Comparison of ENCODE assay signal across 1 cellular context in the genomic region with DNA sequence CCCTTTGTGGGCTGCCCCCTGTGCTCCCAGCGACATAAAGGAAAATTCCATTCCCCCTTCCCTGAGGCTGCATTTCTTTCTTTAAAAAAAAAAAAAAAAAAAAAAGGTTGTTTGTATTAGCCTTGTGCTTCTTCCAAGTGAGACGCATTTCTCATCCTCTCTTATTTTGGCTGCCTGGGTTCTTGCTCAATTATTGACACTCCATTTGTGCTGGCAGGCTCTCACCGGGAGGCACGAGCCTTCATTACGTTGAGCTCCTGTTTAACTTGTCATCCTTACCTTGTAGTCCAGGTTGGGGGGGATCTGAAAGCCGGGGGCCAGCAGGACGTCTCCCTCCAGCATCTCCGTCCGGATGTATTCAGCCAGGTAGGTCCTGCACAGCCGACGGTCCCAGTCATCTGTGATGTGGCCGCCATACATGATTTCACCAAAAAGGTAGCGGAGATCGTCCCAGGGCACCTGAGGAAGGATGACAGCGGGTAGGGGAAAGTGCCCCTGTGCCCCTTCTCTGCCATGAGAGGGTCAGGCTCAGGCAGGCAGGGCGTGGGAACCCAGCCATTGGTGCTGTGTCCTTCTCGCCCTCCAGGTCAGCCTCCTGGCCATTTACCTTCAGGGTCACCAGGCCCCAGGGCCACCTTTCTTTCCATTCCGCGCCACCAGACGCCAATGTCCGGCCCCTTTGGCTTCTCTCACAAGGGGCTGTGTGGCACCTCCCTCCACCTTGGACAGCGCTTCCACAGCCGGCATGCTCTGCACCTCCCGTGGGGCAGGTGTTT.
TF ChIP-seq lines count a peak whose summit lies in the region.

No MANE protein-coding gene starts in this region.

TF ChIP-seq in PFSK-1, 5 proteins besides CTCF, POLR2A, EP300 and RAD21:
- no peak for TF ChIP-seq TAF1 (IDR thresholded peaks at IDR 0.05; ENCODE audit: borderline replicate concordance, insufficient read depth, low read length)
- TF ChIP-seq, protein P1, sequence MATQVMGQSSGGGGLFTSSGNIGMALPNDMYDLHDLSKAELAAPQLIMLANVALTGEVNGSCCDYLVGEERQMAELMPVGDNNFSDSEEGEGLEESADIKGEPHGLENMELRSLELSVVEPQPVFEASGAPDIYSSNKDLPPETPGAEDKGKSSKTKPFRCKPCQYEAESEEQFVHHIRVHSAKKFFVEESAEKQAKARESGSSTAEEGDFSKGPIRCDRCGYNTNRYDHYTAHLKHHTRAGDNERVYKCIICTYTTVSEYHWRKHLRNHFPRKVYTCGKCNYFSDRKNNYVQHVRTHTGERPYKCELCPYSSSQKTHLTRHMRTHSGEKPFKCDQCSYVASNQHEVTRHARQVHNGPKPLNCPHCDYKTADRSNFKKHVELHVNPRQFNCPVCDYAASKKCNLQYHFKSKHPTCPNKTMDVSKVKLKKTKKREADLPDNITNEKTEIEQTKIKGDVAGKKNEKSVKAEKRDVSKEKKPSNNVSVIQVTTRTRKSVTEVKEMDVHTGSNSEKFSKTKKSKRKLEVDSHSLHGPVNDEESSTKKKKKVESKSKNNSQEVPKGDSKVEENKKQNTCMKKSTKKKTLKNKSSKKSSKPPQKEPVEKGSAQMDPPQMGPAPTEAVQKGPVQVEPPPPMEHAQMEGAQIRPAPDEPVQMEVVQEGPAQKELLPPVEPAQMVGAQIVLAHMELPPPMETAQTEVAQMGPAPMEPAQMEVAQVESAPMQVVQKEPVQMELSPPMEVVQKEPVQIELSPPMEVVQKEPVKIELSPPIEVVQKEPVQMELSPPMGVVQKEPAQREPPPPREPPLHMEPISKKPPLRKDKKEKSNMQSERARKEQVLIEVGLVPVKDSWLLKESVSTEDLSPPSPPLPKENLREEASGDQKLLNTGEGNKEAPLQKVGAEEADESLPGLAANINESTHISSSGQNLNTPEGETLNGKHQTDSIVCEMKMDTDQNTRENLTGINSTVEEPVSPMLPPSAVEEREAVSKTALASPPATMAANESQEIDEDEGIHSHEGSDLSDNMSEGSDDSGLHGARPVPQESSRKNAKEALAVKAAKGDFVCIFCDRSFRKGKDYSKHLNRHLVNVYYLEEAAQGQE (IDR thresholded peaks at IDR 0.05; ENCODE audit: insufficient read depth in 1 of 2, low read depth in 2 of 2, low read length in 2 of 2), result peak; percentile 66 to 84
- no peak for TF ChIP-seq POLR2AphosphoS5 (IDR thresholded peaks at IDR 0.05; ENCODE audit: low read depth, low read length)
- TF ChIP-seq SIN3A (IDR thresholded peaks at IDR 0.05; ENCODE audit: borderline replicate concordance, insufficient read depth, low read length), result no peak
- TF ChIP-seq FOXP2 (optimal IDR thresholded peaks at IDR 0.05; ENCODE audit: borderline replicate concordance, extremely low read depth, extremely low read length, insufficient read depth), result no peak
